ENCODE assay signal across 8 cellular contexts in genomic region chr15:52100807-52101206, GRCh38. TPM values are rescaled to one million over a fixed set of nuclear protein-coding genes. Genes with fewer than 3 reads are reported as not detected.
DNase-seq lines count a peak whose midpoint lies in the region; ATAC-seq, FAIRE-seq and TF ChIP-seq lines count a peak whose summit lies in the region.

No MANE protein-coding gene starts in this region.

- intact Hi-C loops in activated naive CD4-positive, alpha-beta T cell treated with anti-CD3 and anti-CD28 coated beads for 36 hours (cut with micrococcal nuclease), result no loop called here

- H3K36me3 Mint-ChIP-seq in activated naive CD4-positive, alpha-beta T cell treated with anti-CD3 and anti-CD28 coated beads for 36 hours (ENCODE audit: low read depth), result no peaks in the 10 kb centered on the region

- no peak for TF ChIP-seq CTCF in retinal pigment epithelial cell (conservative IDR thresholded peaks at IDR 0.05; ENCODE audit: low read depth, low read length)

- no peak overlapping the region for H3K4me3 Mint-ChIP-seq in activated naive CD4-positive, alpha-beta T cell treated with anti-CD3 and anti-CD28 coated beads for 36 hours

- peak; percentile 87 for DNase-seq in GM04504 (ENCODE audit: low read depth)
- peak; percentile 87 for DNase-seq in RCC 7860 (ENCODE audit: low spot score)
- peak; percentile 89 for DNase-seq in fibroblast of peridontal ligament (ENCODE audit: extremely low read depth)
- peak; percentile 91 for DNase-seq in retinal pigment epithelial cell (ENCODE audit: low read depth)
- DNase-seq in activated naive CD4-positive, alpha-beta T cell treated with anti-CD3 and anti-CD28 coated beads for 36 hours, result no peak
- DNase-seq in NCI-H526 (lab: John Stamatoyannopoulos, UW), result no peak
- no peak for DNase-seq in NCI-H524 treated with DMSO at 0.1 percent for 48 hours (lab: John Stamatoyannopoulos, UW)

- no peak for ATAC-seq in GM21447 (IDR thresholded peaks at IDR 0.05; ENCODE audit: unreplicated experiment)

- H3K9me3 Mint-ChIP-seq in activated naive CD4-positive, alpha-beta T cell treated with anti-CD3 and anti-CD28 coated beads for 36 hours, result no peaks in the 10 kb centered on the region

- peaks cover 2% of the 10 kb centered on the region for H3K27me3 Mint-ChIP-seq in activated naive CD4-positive, alpha-beta T cell treated with anti-CD3 and anti-CD28 coated beads for 36 hours (ENCODE audit: low read depth)

- no peak overlapping the region for H3K4me3 ChIP-seq in retinal pigment epithelial cell (ENCODE audit: low read length)

- no peaks in the 10 kb centered on the region for H3K4me1 Mint-ChIP-seq in activated naive CD4-positive, alpha-beta T cell treated with anti-CD3 and anti-CD28 coated beads for 36 hours (ENCODE audit: low read depth)

- no peak overlapping the region for H3K27ac Mint-ChIP-seq in activated naive CD4-positive, alpha-beta T cell treated with anti-CD3 and anti-CD28 coated beads for 36 hours

- FAIRE-seq in RCC 7860 (lab: Jason Lieb, UNC), result peak; percentile 80

- CTCF ChIA-PET in activated naive CD4-positive, alpha-beta T cell treated with anti-CD3 and anti-CD28 coated beads for 36 hours (lab: Charles Lee), result interaction anchor here (0.6 kb wide), 1 partner anchor 216 kb away, joined by 4 read pairs; no protein-coding TSS in a partner anchor

RNA-seq across cellular contexts. Expression of gene BCL2L10, which starts 11.8 kb away (rescaled TPM):
- not detected for total RNA-seq in activated naive CD4-positive, alpha-beta T cell treated with anti-CD3 and anti-CD28 coated beads for 36 hours

Comparison
In these comparisons a context has a peak if more than half of its experiments do, and no peak if none do; other contexts are left out.
1. DNase-seq: peak in GM04504 (single experiment), RCC 7860 (single experiment), fibroblast of peridontal ligament (single experiment) and retinal pigment epithelial cell (single experiment); none in activated naive CD4-positive, alpha-beta T cell treated with anti-CD3 and anti-CD28 coated beads for 36 hours (single experiment), NCI-H526 (0 of 2) and NCI-H524 treated with DMSO at 0.1 percent for 48 hours (single experiment).